ENCODE assay signal across 25 cellular contexts in the genomic region with DNA sequence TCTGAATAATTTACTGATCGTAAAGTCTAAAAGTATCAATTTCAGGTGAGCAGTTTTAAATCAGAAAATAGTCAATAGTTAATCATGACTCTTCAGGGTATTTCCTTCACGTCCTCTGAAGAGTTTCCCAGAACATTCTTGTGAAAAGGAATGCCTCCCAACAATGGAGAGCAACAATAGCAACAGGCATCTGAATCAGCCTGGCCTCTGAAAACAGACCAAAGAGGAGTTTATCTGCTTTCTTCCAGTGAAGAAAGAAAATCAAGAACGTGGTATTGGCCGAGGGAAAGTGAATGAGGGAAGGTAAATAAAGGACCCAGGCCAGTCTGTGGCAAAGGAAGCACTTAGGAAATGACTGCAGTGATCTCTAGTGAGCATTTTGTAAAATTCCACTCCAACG. TPM values are rescaled to one million over a fixed set of nuclear protein-coding genes. Genes with fewer than 3 reads are reported as not detected.
DNase-seq lines count a peak whose midpoint lies in the region; TF ChIP-seq lines count a peak whose summit lies in the region.
"Had no signal": no experiment of that assay in that cellular context is flagged by ENCODE, and none has a peak within 500 bp of the region (broad histone marks: within the 10 kb centered on the region; RNA-seq: fewer than 3 reads in every experiment).

No MANE protein-coding gene starts in this region.

- in situ Hi-C loops in GM23248 (cut with MboI) = no loop called here

- H3T11ph ChIP-seq in H9 (ENCODE audit: low read length) = no peak overlapping the region

- H3K4ac ChIP-seq in H9 (ENCODE audit: low read depth, low read length) = no peak overlapping the region

- H3K14ac ChIP-seq in H9 (ENCODE audit: insufficient read depth, low read length) = no peak overlapping the region

- no peak overlapping the region for H2AK5ac ChIP-seq in H9 (ENCODE audit: insufficient read length, low read length)

- intact Hi-C loops in breast epithelium (cut with DNase I; ENCODE audit: low total_unique reads) = no loop called here

- H3K23me2 ChIP-seq in H9 (ENCODE audit: insufficient read length, low read depth, low read length, poor library complexity, severe bottlenecking) = no peaks in the 10 kb centered on the region

- H3K4me1 Mint-ChIP-seq in H9 (peaks cover 9 to 10% of the 10 kb centered on the region in 2 experiments), endothelial cell (ENCODE audit: unreplicated experiment) (peaks cover 7% of the 10 kb centered on the region), neural progenitor cell (no peaks in the 10 kb centered on the region)
- H3K4me1 Mint-ChIP-seq: CD4-positive, CD25-positive, alpha-beta regulatory T cell; CD8-positive, alpha-beta memory T cell had no signal

- no peak for TF ChIP-seq CTCF in H9 (conservative IDR thresholded peaks at IDR 0.05)
- TF ChIP-seq CTCF in endothelial cell (IDR thresholded peaks at IDR 0.05; ENCODE audit: unreplicated experiment) = no peak
- no peak for TF ChIP-seq CTCF in neural progenitor cell (IDR thresholded peaks at IDR 0.05)
- no peak for TF ChIP-seq CTCF in breast epithelium (IDR thresholded peaks at IDR 0.05)

- H3K4me1 ChIP-seq in H9 (ENCODE audit: insufficient read depth, low read length) (no peaks in the 10 kb centered on the region), HUES64 (ENCODE audit: insufficient read depth, low read length) (peaks cover 4% of the 10 kb centered on the region; the same call in 1 of the 2 replicates), neural progenitor cell (peaks cover 12% of the 10 kb centered on the region), breast epithelium (no peaks in the 10 kb centered on the region), GM23248 (ENCODE audit: insufficient read depth) (peaks cover 8% of the 10 kb centered on the region; the same call in 1 of the 2 replicates)
- H3K4me1 ChIP-seq: BE2C, HAP-1 had no signal

- H3K27ac Mint-ChIP-seq in H9 = peak overlapping the region in 2 of 3 experiments; percentile 15 to 76; a peak in 4 of 7 replicates
- peak overlapping the region; percentile 88 for H3K27ac Mint-ChIP-seq in endothelial cell (ENCODE audit: unreplicated experiment)
- no peak overlapping the region for H3K27ac Mint-ChIP-seq in neural progenitor cell
- H3K27ac Mint-ChIP-seq: CD4-positive, CD25-positive, alpha-beta regulatory T cell; CD8-positive, alpha-beta memory T cell had no signal

- H3K27ac ChIP-seq in H9 (ENCODE audit: insufficient read length, low read depth, low read length) (no peak overlapping the region), HUES64 (ENCODE audit: low read depth, low read length) (0 out of 2 replicates have a peak overlapping the region, but pooled peaks have one; percentile 9), neural progenitor cell (no peak overlapping the region), breast epithelium (no peak overlapping the region), GM23248 (no peak overlapping the region), caudate nucleus (ENCODE audit: low read depth, low read length) (no peak overlapping the region)

- no peak overlapping the region for H2BK120ac ChIP-seq in H9 (ENCODE audit: low read depth, low read length, poor library complexity, severe bottlenecking)

- H3K36me3 Mint-ChIP-seq in H9 (ENCODE audit: insufficient read depth in 1 of 3, low read depth in 3 of 3) (peaks cover 8 to 62% (median 52%) of the 10 kb centered on the region in 3 experiments; a peak in 6 of 7 replicates), endothelial cell (ENCODE audit: low read depth, unreplicated experiment) (peaks cover 31% of the 10 kb centered on the region), neural progenitor cell (peaks cover 65% of the 10 kb centered on the region)

- H3F3A ChIP-seq in neural progenitor cell (ENCODE audit: low read depth) (peaks cover 3% of the 10 kb centered on the region), GM23248 (ENCODE audit: insufficient read depth) (peaks cover 14% of the 10 kb centered on the region; the same call in 1 of the 2 replicates)

- no peak overlapping the region for H3K56ac ChIP-seq in H9 (ENCODE audit: insufficient read length, low read depth, low read length)

- no peaks in the 10 kb centered on the region for H3K9me3 ChIP-seq in H9 (ENCODE audit: control insufficient read depth, low read depth, low read length)
- no peaks in the 10 kb centered on the region for H3K9me3 ChIP-seq in HUES64 (ENCODE audit: insufficient read depth, low read depth, low read length)
- no peaks in the 10 kb centered on the region for H3K9me3 ChIP-seq in neural progenitor cell (ENCODE audit: low read depth)
- H3K9me3 ChIP-seq in breast epithelium = peaks cover 29 to 40% of the 10 kb centered on the region in 2 donors
- no peaks in the 10 kb centered on the region for H3K9me3 ChIP-seq in GM23248 (ENCODE audit: low read depth)
- H3K9me3 ChIP-seq: BE2C, HAP-1 had no signal

- no peak overlapping the region for H4K5ac ChIP-seq in H9 (ENCODE audit: insufficient read length, low read depth, low read length)

- H3K4me3 Mint-ChIP-seq in H9 (no peak overlapping the region), endothelial cell (ENCODE audit: unreplicated experiment) (no peak overlapping the region), neural progenitor cell (no peak overlapping the region)
- H3K4me3 Mint-ChIP-seq: CD4-positive, CD25-positive, alpha-beta regulatory T cell; CD8-positive, alpha-beta memory T cell had no signal

- H2BK20ac ChIP-seq in H9 (ENCODE audit: low read depth, low read length, poor library complexity, severe bottlenecking) = no peak overlapping the region

- H3K18ac ChIP-seq in H9 (ENCODE audit: insufficient read length, low read depth, low read length) = no peak overlapping the region

- no peak overlapping the region for H3K4me3 ChIP-seq in HUES64 (ENCODE audit: low read length)
- H3K4me3 ChIP-seq in neural progenitor cell = no peak overlapping the region
- H3K4me3 ChIP-seq in breast epithelium = no peak overlapping the region
- no peak overlapping the region for H3K4me3 ChIP-seq in GM23248
- H3K4me3 ChIP-seq: GM12878, HAP-1, K562 had no signal

- H4K20me1 ChIP-seq in H9 (ENCODE audit: control insufficient read depth, insufficient read depth, insufficient read length) (no peaks in the 10 kb centered on the region), neural progenitor cell (ENCODE audit: low read depth) (no peaks in the 10 kb centered on the region), GM23248 (ENCODE audit: insufficient read depth) (no peaks in the 10 kb centered on the region)

- H4K8ac ChIP-seq in H9 (replicated peaks; ENCODE audit: insufficient read length, low read depth, low read length) = no peak overlapping the region

- H3K9ac ChIP-seq in H9 (ENCODE audit: extremely low read depth, insufficient read length, low read length) (no peak overlapping the region), HUES64 (ENCODE audit: low read depth, low read length) (no peak overlapping the region), neural progenitor cell (no peak overlapping the region), GM23248 (no peak overlapping the region)

- H3K79me1 ChIP-seq in H9 (ENCODE audit: insufficient read depth, low read depth, low read length, poor library complexity, severe bottlenecking) = no peaks in the 10 kb centered on the region

- H2BK15ac ChIP-seq in H9 (ENCODE audit: low read depth, low read length) = no peak overlapping the region

- peaks cover 52% of the 10 kb centered on the region for H3K36me3 ChIP-seq in HUES64 (ENCODE audit: insufficient read depth, low read length)
- H3K36me3 ChIP-seq in neural progenitor cell = no peaks in the 10 kb centered on the region
- H3K36me3 ChIP-seq in breast epithelium = peaks cover 5% of the 10 kb centered on the region
- H3K36me3 ChIP-seq in GM23248 (ENCODE audit: low read depth) = peaks cover 28% of the 10 kb centered on the region

- H3K79me2 ChIP-seq in H9 (ENCODE audit: insufficient read depth, low read length) (0 out of 2 replicates have a peak, but pooled peaks cover 2% of the 10 kb centered on the region), neural progenitor cell (ENCODE audit: low read depth) (no peaks in the 10 kb centered on the region), GM23248 (ENCODE audit: insufficient read depth) (no peaks in the 10 kb centered on the region)

- H2AFZ ChIP-seq in H9 (ENCODE audit: low read length) (no peak overlapping the region), neural progenitor cell (replicated peaks) (no peak overlapping the region), GM23248 (no peak overlapping the region)

- H2BK12ac ChIP-seq in H9 (ENCODE audit: insufficient read length, low read depth, low read length) = no peak overlapping the region

- H3K4me2 ChIP-seq in H9 (ENCODE audit: insufficient read depth, insufficient read length, low read length) (no peak overlapping the region), neural progenitor cell (peak overlapping the region; percentile 28), GM23248 (ENCODE audit: unreplicated experiment) (no peak overlapping the region)

- H3K27me3 ChIP-seq in H9 (ENCODE audit: insufficient read depth, low read length) (no peaks in the 10 kb centered on the region), HUES64 (ENCODE audit: insufficient read depth, low read length) (no peaks in the 10 kb centered on the region), neural progenitor cell (no peaks in the 10 kb centered on the region), breast epithelium (no peaks in the 10 kb centered on the region), GM23248 (replicated peaks; ENCODE audit: insufficient read depth) (no peaks in the 10 kb centered on the region)
- H3K27me3 ChIP-seq: BE2C had no signal

- H3K9me3 Mint-ChIP-seq in H9 (no peaks in the 10 kb centered on the region), endothelial cell (ENCODE audit: unreplicated experiment) (no peaks in the 10 kb centered on the region), neural progenitor cell (peaks cover 3% of the 10 kb centered on the region)

- no peaks in the 10 kb centered on the region for H3K27me3 Mint-ChIP-seq in H9 (ENCODE audit: low read depth)
- H3K27me3 Mint-ChIP-seq in endothelial cell (ENCODE audit: unreplicated experiment) = no peaks in the 10 kb centered on the region
- peaks cover 5% of the 10 kb centered on the region for H3K27me3 Mint-ChIP-seq in neural progenitor cell (ENCODE audit: insufficient read depth, low read depth)
- H3K27me3 Mint-ChIP-seq: CD4-positive, CD25-positive, alpha-beta regulatory T cell; CD8-positive, alpha-beta memory T cell had no signal

- no peaks in the 10 kb centered on the region for H3K9me2 ChIP-seq in GM23248 (ENCODE audit: insufficient read depth)

- no peak overlapping the region for H4K91ac ChIP-seq in H9 (ENCODE audit: insufficient read length, low read depth, low read length)

- H2BK5ac ChIP-seq in H9 (ENCODE audit: insufficient read length, low read length) = no peak overlapping the region

- DNase-seq in H9 = no peak
- no peak for DNase-seq in endothelial cell (ENCODE audit: low spot score)
- DNase-seq in neural progenitor cell (ENCODE audit: low spot score) = peak; percentile 61
- DNase-seq in breast epithelium (ENCODE audit: low spot score in 2 of 2) = no peak
- no peak for DNase-seq in GM23248
- DNase-seq in NCI-H1417 treated with DMSO at 0.1 percent for 48 hours (lab: John Stamatoyannopoulos, UW) = no peak
- no peak for DNase-seq in caudate nucleus (lab: John Stamatoyannopoulos, UW)
- DNase-seq: ACHN; BE2C; C1 segment of cervical spinal cord; CD4-positive, CD25-positive, alpha-beta regulatory T cell; CD8-positive, alpha-beta memory T cell; COR-L47; DMS 273 treated with DMSO at 0.1 percent for 48 hours; DMS53; DND-41; EL; GOT3; IMR-90 had no signal

- no peak for TF ChIP-seq POLR2A in breast epithelium (IDR thresholded peaks at IDR 0.05)

- no peak overlapping the region for H3K23ac ChIP-seq in H9 (ENCODE audit: insufficient read length, low read depth, low read length)

- no CpG with 5 or more reads among the region's 5 CpGs for WGBS in H9 (ENCODE audit: extremely low coverage, insufficient read length, low lambda C conversion rate)
- 79% methylated on average over 5 of the region's 5 CpGs for WGBS in HUES64
- WGBS in GM23248 (ENCODE audit: low coverage in 1 of 2, low lambda C conversion rate in 2 of 2, missing lambda C conversion rate in 2 of 2), 2 experiments = 85 to 90% methylated on average over 5 of the region's 5 CpGs

RNA-seq across cellular contexts. Expression of a gene that starts 26.1 kb away (rescaled TPM):
- total RNA-seq in H9 (2021) = 0.83 and 0.90 TPM in 2 replicates
- 0.65 TPM for polyA plus RNA-seq in HUES64 (2013, experiment 1 of 2)
- 0.70 TPM for polyA plus RNA-seq in HUES64 (2013, experiment 2 of 2)
- 0.64 TPM for total RNA-seq in endothelial cell (ENCODE audit: unreplicated experiment)
- 0.26 and 1.7 TPM in 2 replicates for total RNA-seq in neural progenitor cell (ENCODE audit: low replicate concordance)
- under 1 TPM in 1 of 3 donors, not detected in 2; 0.73 TPM for total RNA-seq in breast epithelium
- not detected in 2 replicates for total RNA-seq in GM23248 (2014; rRNA removed; shearing (Covaris generic))
- not detected in 2 replicates for polyA plus RNA-seq in GM23248 (2016; fragmentation: Nextera tagmentation; extraction: Ambion mirVana)
- total RNA-seq: CD4-positive, CD25-positive, alpha-beta regulatory T cell; CD8-positive, alpha-beta memory T cell; G401; GM12878; HT-29; IMR-90 had no signal
- polyA plus RNA-seq: CD4-positive, CD25-positive, alpha-beta regulatory T cell; CD8-positive, alpha-beta memory T cell; GM12878; IMR-90 had no signal

RNA-seq across cellular contexts. Expression of a gene that starts 56.8 kb away (rescaled TPM):
- total RNA-seq in H9 (2021) (38.6 and 39.7 TPM in 2 replicates), endothelial cell (ENCODE audit: unreplicated experiment) (51.5 TPM), neural progenitor cell (ENCODE audit: low replicate concordance) (31.5 and 40.6 TPM in 2 replicates), breast epithelium (10 to 100 TPM; 31.2 to 37.9 (median 34.7) TPM)
- 23.5 TPM for polyA plus RNA-seq in HUES64 (2013, experiment 1 of 2)
- 23.6 TPM for polyA plus RNA-seq in HUES64 (2013, experiment 2 of 2)
- 23.0 and 23.7 TPM in 2 replicates for total RNA-seq in GM23248 (2014; rRNA removed; shearing (Covaris generic))
- 22.5 and 24.1 TPM in 2 replicates for polyA plus RNA-seq in GM23248 (2016; fragmentation: Nextera tagmentation; extraction: Ambion mirVana)
